Comparison of ENCODE assay signal across 1 cellular context in genomic region chr1:33036526-33037503, GRCh38.
A peak's percentile ranks its signal among the peaks of the same experiment; 100 is the strongest.
TF ChIP-seq lines count a peak whose summit lies in the region.

Gene AK2 (minus strand): TSS chr1:33036883. CDS start chr1:33036828, 55 bp downstream.

TF ChIP-seq in HepG2, 621 proteins besides CTCF, POLR2A, EP300 and RAD21 (continued from another document and continues in another):
- peak; percentile 50 for TF ChIP-seq PAXIP1 (CRISPR knock-in tag; conservative IDR thresholded peaks at IDR 0.05)
- no peak for TF ChIP-seq ZFP36 (IDR thresholded peaks at IDR 0.05; ENCODE audit: borderline replicate concordance, low read depth, low read length, partially characterized antibody)
- no peak for TF ChIP-seq HNRNPK (IDR thresholded peaks at IDR 0.05; ENCODE audit: low read depth, low read length, poor library complexity, severe bottlenecking)
- peak; percentile 87 for TF ChIP-seq GATAD1 (CRISPR knock-in tag; IDR thresholded peaks at IDR 0.05)
- TF ChIP-seq ZNF546 (CRISPR knock-in tag; conservative IDR thresholded peaks at IDR 0.05), result peak; percentile 58; the same call in 1 of the 2 replicates
- peak; percentile 76; the same call in 1 of the 2 replicates for TF ChIP-seq PAX8 (CRISPR knock-in tag; IDR thresholded peaks at IDR 0.05; ENCODE audit: borderline replicate concordance)
- no peak for TF ChIP-seq NPAS2 (CRISPR knock-in tag; IDR thresholded peaks at IDR 0.05; ENCODE audit: borderline replicate concordance)
- TF ChIP-seq RBFOX2 (IDR thresholded peaks at IDR 0.05; ENCODE audit: low read depth, low read length), result peak; percentile 85
- TF ChIP-seq ZNF160 (CRISPR knock-in tag; IDR thresholded peaks at IDR 0.05), result peak; percentile 80; the same call in 1 of the 2 replicates
- peak; percentile 81 for TF ChIP-seq ZSCAN22 (CRISPR knock-in tag; IDR thresholded peaks at IDR 0.05)
- no peak for TF ChIP-seq ZNF720 (CRISPR knock-in tag; IDR thresholded peaks at IDR 0.05)
- no peak for TF ChIP-seq ZNF468 (CRISPR knock-in tag; IDR thresholded peaks at IDR 0.05)
- peak; percentile 74 for TF ChIP-seq ASH2L (IDR thresholded peaks at IDR 0.05; ENCODE audit: insufficient read length, low read depth, low read length)
- no peak for TF ChIP-seq ZNF674 (CRISPR knock-in tag; IDR thresholded peaks at IDR 0.05; ENCODE audit: low read depth)
- TF ChIP-seq E2F1 (CRISPR knock-in tag; IDR thresholded peaks at IDR 0.05), result peak; percentile 93
- TF ChIP-seq PPARG (CRISPR knock-in tag; conservative IDR thresholded peaks at IDR 0.05), result peak; percentile 10; the same call in 1 of the 2 replicates
- peak; percentile 46 for TF ChIP-seq HOMEZ (CRISPR knock-in tag; IDR thresholded peaks at IDR 0.05; ENCODE audit: low read depth)
- no peak for TF ChIP-seq ZNF746 (CRISPR knock-in tag; IDR thresholded peaks at IDR 0.05)
- peak; percentile 41; the same call in 1 of the 2 replicates for TF ChIP-seq ZNF138 (CRISPR knock-in tag; IDR thresholded peaks at IDR 0.05; ENCODE audit: low read depth)
- TF ChIP-seq HNF4G (IDR thresholded peaks at IDR 0.05; ENCODE audit: borderline replicate concordance, low read depth, low read length), result no peak
- 0 out of 2 replicates have a peak, but pooled peaks have one; percentile 18 for TF ChIP-seq HNF4G (CRISPR knock-in tag; IDR thresholded peaks at IDR 0.05; ENCODE audit: borderline replicate concordance, low read depth)
- TF ChIP-seq MXI1 (IDR thresholded peaks at IDR 0.05; ENCODE audit: borderline replicate concordance, low read depth, low read length), result peak; percentile 87; the same call in 1 of the 3 replicates
- peak; percentile 71; the same call in 1 of the 2 replicates for TF ChIP-seq ZNF512 (CRISPR knock-in tag; IDR thresholded peaks at IDR 0.05)
- TF ChIP-seq ELK4 (CRISPR knock-in tag; IDR thresholded peaks at IDR 0.05; ENCODE audit: borderline replicate concordance), result no peak; the same call in 1 of the 2 replicates
- TF ChIP-seq ZNF431 (CRISPR knock-in tag; IDR thresholded peaks at IDR 0.05; ENCODE audit: borderline replicate concordance, low read depth), result peak; percentile 83
- peak; percentile 66; the same call in 1 of the 2 replicates for TF ChIP-seq ZNF503 (CRISPR knock-in tag; IDR thresholded peaks at IDR 0.05)
- TF ChIP-seq HMGA1 (CRISPR knock-in tag; conservative IDR thresholded peaks at IDR 0.05), result no peak
- peak; percentile 94 for TF ChIP-seq TMF1 (CRISPR knock-in tag; IDR thresholded peaks at IDR 0.05; ENCODE audit: low read depth)
- TF ChIP-seq DNMT3B (CRISPR knock-in tag; conservative IDR thresholded peaks at IDR 0.05), result peak; percentile 54; the same call in 1 of the 2 replicates
- no peak for TF ChIP-seq ZNF703 (CRISPR knock-in tag; IDR thresholded peaks at IDR 0.05; ENCODE audit: borderline replicate concordance)
- peak; percentile 61; the same call in 1 of the 2 replicates for TF ChIP-seq TEAD2 (CRISPR knock-in tag; IDR thresholded peaks at IDR 0.05)
- TF ChIP-seq CSRNP2 (CRISPR knock-in tag; conservative IDR thresholded peaks at IDR 0.05; ENCODE audit: low read depth), result no peak
- TF ChIP-seq HNF1B (CRISPR knock-in tag; IDR thresholded peaks at IDR 0.05), result peak; percentile 88
- peak; percentile 69; the same call in 1 of the 2 replicates for TF ChIP-seq IRF1 (CRISPR knock-in tag; IDR thresholded peaks at IDR 0.05; ENCODE audit: low read depth)
- peak; percentile 64 for TF ChIP-seq KLF6 (CRISPR knock-in tag; IDR thresholded peaks at IDR 0.05)
- peak; percentile 84 for TF ChIP-seq TAF1 (CRISPR knock-in tag; IDR thresholded peaks at IDR 0.05)
- TF ChIP-seq ZNF430 (CRISPR knock-in tag; IDR thresholded peaks at IDR 0.05), result peak; percentile 88; the same call in 1 of the 2 replicates
- TF ChIP-seq SALL2 (CRISPR knock-in tag; IDR thresholded peaks at IDR 0.05), result peak; percentile 59
- no peak for TF ChIP-seq ZBED4 (CRISPR knock-in tag; IDR thresholded peaks at IDR 0.05; ENCODE audit: borderline replicate concordance)
- peak; percentile 84 for TF ChIP-seq ZNF292 (CRISPR knock-in tag; IDR thresholded peaks at IDR 0.05; ENCODE audit: borderline replicate concordance, low read depth)
- no peak; the same call in 1 of the 2 replicates for TF ChIP-seq NFE2L1 (CRISPR knock-in tag; IDR thresholded peaks at IDR 0.05; ENCODE audit: borderline replicate concordance)
- peak; percentile 82 for TF ChIP-seq DMAP1 (CRISPR knock-in tag; IDR thresholded peaks at IDR 0.05)
- TF ChIP-seq HMG20B (CRISPR knock-in tag; conservative IDR thresholded peaks at IDR 0.05), result 0 out of 2 replicates have a peak, but pooled peaks have one; percentile 51
